In genomic region chr10:85048644-85049043, GRCh38 we compare ENCODE assay signal across 22 cellular contexts.
"Had no signal": no experiment of that assay in that cellular context is flagged by ENCODE, and none has a peak within 500 bp of the region (broad histone marks: within the 10 kb centered on the region; RNA-seq: fewer than 3 reads in every experiment).

No MANE protein-coding gene starts in this region.

- ATAC-seq: foreskin keratinocyte, gastrocnemius medialis, left colon, left lung, lower lobe of right lung, mucosa of descending colon had no signal

- DNase-seq: dermis blood vessel endothelial cell; dorsolateral prefrontal cortex; effector CD4-positive, alpha-beta T cell; effector memory CD4-positive, alpha-beta T cell; foreskin keratinocyte; gastrocnemius medialis; glutamatergic neuron; head of caudate nucleus; hypothalamus; immature natural killer cell; kidney; kidney glomerular epithelial cell; left colon; left lung; left ventricle myocardium superior; lower lobe of right lung; mesenchymal stem cell; mucosa of descending colon; naive B cell had no signal

- H3K27me3 ChIP-seq: dorsolateral prefrontal cortex, esophagus muscularis mucosa, foreskin keratinocyte, gastrocnemius medialis, hepatocyte, left lung had no signal

- H3K4me1 ChIP-seq: esophagus muscularis mucosa, foreskin keratinocyte, gastrocnemius medialis, left lung, lower lobe of right lung had no signal

- H2AFZ ChIP-seq: hepatocyte had no signal

- H3K79me2 ChIP-seq: hepatocyte had no signal

- H3K9me3 ChIP-seq: gastrocnemius medialis, lower lobe of right lung, mucosa of descending colon had no signal

- H3K4me2 ChIP-seq: hepatocyte had no signal

- H3K4me3 ChIP-seq: coronary artery, dorsolateral prefrontal cortex, esophagus muscularis mucosa, gastrocnemius medialis, hepatocyte, left lung, lower lobe of right lung, mucosa of descending colon had no signal

- H3K36me3 ChIP-seq: esophagus muscularis mucosa, gastrocnemius medialis, left lung, lower lobe of right lung had no signal

- H3K27ac ChIP-seq: coronary artery, dorsolateral prefrontal cortex, esophagus muscularis mucosa, foreskin keratinocyte, gastrocnemius medialis, hepatocyte, left lung, lower lobe of right lung had no signal
